ENCODE assay signal across 24 cellular contexts in the genomic region with DNA sequence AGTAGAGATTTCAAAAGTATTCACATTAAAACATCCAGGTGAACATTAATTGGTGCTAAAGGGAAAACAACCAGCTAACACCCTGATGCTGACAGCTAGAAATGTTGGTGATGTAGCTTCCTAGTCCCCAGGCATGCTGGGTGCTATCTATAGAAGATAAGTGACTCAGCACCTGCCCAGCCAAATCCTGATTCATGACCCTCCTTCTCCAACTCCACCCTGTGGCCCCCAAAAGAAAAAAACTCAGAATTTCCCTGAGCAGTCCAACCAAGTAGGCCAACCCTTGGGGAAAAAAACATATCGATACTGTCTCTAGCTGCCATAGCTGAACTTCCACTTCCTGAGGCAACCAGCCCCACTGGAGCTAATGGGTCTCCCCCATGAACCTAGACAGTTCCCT.
"Had no signal": no experiment of that assay in that cellular context is flagged by ENCODE, and none has a peak within 500 bp of the region (broad histone marks: within the 10 kb centered on the region; RNA-seq: fewer than 3 reads in every experiment).

No MANE protein-coding gene starts in this region.

- DNase-seq: activated CD4-positive, alpha-beta T cell treated with anti-CD3 and anti-CD28 coated beads, Interleukin-2, amount 50 U/mL, for 1 hour; activated CD8-positive, alpha-beta T cell treated with anti-CD3 and anti-CD28 coated beads for 36 hours; activated gamma-delta T cell treated with Interleukin-2 at 50 U/mL for 16 hours; activated naive CD4-positive, alpha-beta T cell treated with anti-CD3 and anti-CD28 coated beads, Interleukin-2, amount 50 U/mL, for 16 hours; activated T-cell treated with anti-CD3 and anti-CD28 coated beads, Interleukin-2, amount 50 U/mL, for 4 hours; amygdala; caudate nucleus; esophagus squamous epithelium; head of caudate nucleus; hippocampal formation; kidney; midbrain; naive thymus-derived CD4-positive, alpha-beta T cell; pancreas; psoas muscle; stimulated activated CD4-positive, alpha-beta T cell treated with anti-CD3 and anti-CD28 coated beads, Interleukin-15, amount 100 ng/mL, for 24 hours; stimulated activated CD4-positive, alpha-beta T cell treated with anti-CD3 and anti-CD28 coated beads, Interleukin-2, amount 100 ng/mL, for 24 hours; stimulated activated naive CD4-positive, alpha-beta T cell; T-helper 2 cell; testis; transverse colon had no signal

- H3K4me3 ChIP-seq: esophagus squamous epithelium, pancreas, psoas muscle, right atrium auricular region, testis, transverse colon had no signal

- H3K4me1 ChIP-seq: pancreas, psoas muscle, right atrium auricular region, testis, transverse colon had no signal

- ATAC-seq: activated CD8-positive, alpha-beta T cell treated with anti-CD3 and anti-CD28 coated beads for 36 hours; activated T-cell treated with anti-CD3 and anti-CD28 coated beads, Interleukin-2, amount 50 U/mL, for 4 hours; activated T-helper 17 cell treated with anti-CD3 and anti-CD28 coated beads, Interleukin-2, amount 50 U/mL, for 72 hours; naive thymus-derived CD4-positive, alpha-beta T cell; pancreas; psoas muscle; WTC11 had no signal

- H3K27ac ChIP-seq: esophagus squamous epithelium, pancreas, psoas muscle, right atrium auricular region, testis, transverse colon had no signal

- H3K27me3 ChIP-seq: esophagus squamous epithelium, pancreas, right atrium auricular region, testis, transverse colon had no signal
